1 cellular context compared by ENCODE assay signal in genomic region chr14:75126679-75127473, GRCh38.
TF ChIP-seq lines count a peak whose summit lies in the region.

TSS of gene NEK9 (minus strand) at chr14:75127048. CDS start at chr14:75126921, 127 bp downstream.

TF ChIP-seq in HepG2, 621 proteins besides CTCF, POLR2A, EP300 and RAD21 (continued from another document and continues in another):
- peak; percentile 82; the same call in 1 of the 2 replicates for TF ChIP-seq ZNF710 (CRISPR knock-in tag; IDR thresholded peaks at IDR 0.05; ENCODE audit: borderline replicate concordance)
- peak; percentile 77; the same call in 1 of the 2 replicates for TF ChIP-seq ZNF274 (CRISPR knock-in tag; IDR thresholded peaks at IDR 0.05)
- TF ChIP-seq SYNCRIP (IDR thresholded peaks at IDR 0.05; ENCODE audit: insufficient read depth, low read depth, low read length): no peak
- TF ChIP-seq GPN1 (CRISPR knock-in tag; IDR thresholded peaks at IDR 0.05; ENCODE audit: borderline replicate concordance): peak; percentile 73; the same call in 1 of the 2 replicates
- peak; percentile 100 for TF ChIP-seq GABPB1 (CRISPR knock-in tag; IDR thresholded peaks at IDR 0.05)
- peak; percentile 85; the same call in 1 of the 2 replicates for TF ChIP-seq CCDC6 (CRISPR knock-in tag; IDR thresholded peaks at IDR 0.05)
- TF ChIP-seq IRF2 (CRISPR knock-in tag; IDR thresholded peaks at IDR 0.05): peak; percentile 35; the same call in 1 of the 2 replicates
- peak; percentile 97 for TF ChIP-seq ZNF772 (CRISPR knock-in tag; IDR thresholded peaks at IDR 0.05)
- 0 out of 2 replicates have a peak, but pooled peaks have one; percentile 35 for TF ChIP-seq ZMYM3 (CRISPR knock-in tag; IDR thresholded peaks at IDR 0.05)
- TF ChIP-seq, protein P1, sequence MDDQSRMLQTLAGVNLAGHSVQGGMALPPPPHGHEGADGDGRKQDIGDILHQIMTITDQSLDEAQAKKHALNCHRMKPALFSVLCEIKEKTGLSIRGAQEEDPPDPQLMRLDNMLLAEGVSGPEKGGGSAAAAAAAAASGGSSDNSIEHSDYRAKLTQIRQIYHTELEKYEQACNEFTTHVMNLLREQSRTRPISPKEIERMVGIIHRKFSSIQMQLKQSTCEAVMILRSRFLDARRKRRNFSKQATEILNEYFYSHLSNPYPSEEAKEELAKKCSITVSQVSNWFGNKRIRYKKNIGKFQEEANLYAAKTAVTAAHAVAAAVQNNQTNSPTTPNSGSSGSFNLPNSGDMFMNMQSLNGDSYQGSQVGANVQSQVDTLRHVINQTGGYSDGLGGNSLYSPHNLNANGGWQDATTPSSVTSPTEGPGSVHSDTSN (CRISPR knock-in tag; IDR thresholded peaks at IDR 0.05; ENCODE audit: borderline replicate concordance): no peak
- TF ChIP-seq RFX5 (IDR thresholded peaks at IDR 0.05; ENCODE audit: low read depth, low read length): no peak
- TF ChIP-seq, protein P2, sequence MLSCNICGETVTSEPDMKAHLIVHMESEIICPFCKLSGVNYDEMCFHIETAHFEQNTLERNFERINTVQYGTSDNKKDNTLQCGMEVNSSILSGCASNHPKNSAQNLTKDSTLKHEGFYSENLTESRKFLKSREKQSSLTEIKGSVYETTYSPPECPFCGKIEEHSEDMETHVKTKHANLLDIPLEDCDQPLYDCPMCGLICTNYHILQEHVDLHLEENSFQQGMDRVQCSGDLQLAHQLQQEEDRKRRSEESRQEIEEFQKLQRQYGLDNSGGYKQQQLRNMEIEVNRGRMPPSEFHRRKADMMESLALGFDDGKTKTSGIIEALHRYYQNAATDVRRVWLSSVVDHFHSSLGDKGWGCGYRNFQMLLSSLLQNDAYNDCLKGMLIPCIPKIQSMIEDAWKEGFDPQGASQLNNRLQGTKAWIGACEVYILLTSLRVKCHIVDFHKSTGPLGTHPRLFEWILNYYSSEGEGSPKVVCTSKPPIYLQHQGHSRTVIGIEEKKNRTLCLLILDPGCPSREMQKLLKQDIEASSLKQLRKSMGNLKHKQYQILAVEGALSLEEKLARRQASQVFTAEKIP (CRISPR knock-in tag; IDR thresholded peaks at IDR 0.05; ENCODE audit: borderline replicate concordance): no peak
- peak; percentile 70 for TF ChIP-seq SMAD3 (CRISPR knock-in tag; IDR thresholded peaks at IDR 0.05)
- no peak for TF ChIP-seq NCOA5 (CRISPR knock-in tag; IDR thresholded peaks at IDR 0.05)
- no peak for TF ChIP-seq ZNF496 (CRISPR knock-in tag; IDR thresholded peaks at IDR 0.05; ENCODE audit: insufficient replicate concordance)
- no peak for TF ChIP-seq U2AF1 (optimal IDR thresholded peaks at IDR 0.05; ENCODE audit: low read depth, low read length)
- TF ChIP-seq MXD4 (CRISPR knock-in tag; IDR thresholded peaks at IDR 0.05): peak; percentile 48
- TF ChIP-seq ZNF530 (CRISPR knock-in tag; IDR thresholded peaks at IDR 0.05; ENCODE audit: low read depth): no peak
- peak; percentile 81; the same call in 1 of the 2 replicates for TF ChIP-seq ZNF230 (CRISPR knock-in tag; IDR thresholded peaks at IDR 0.05)
- TF ChIP-seq, protein P3, sequence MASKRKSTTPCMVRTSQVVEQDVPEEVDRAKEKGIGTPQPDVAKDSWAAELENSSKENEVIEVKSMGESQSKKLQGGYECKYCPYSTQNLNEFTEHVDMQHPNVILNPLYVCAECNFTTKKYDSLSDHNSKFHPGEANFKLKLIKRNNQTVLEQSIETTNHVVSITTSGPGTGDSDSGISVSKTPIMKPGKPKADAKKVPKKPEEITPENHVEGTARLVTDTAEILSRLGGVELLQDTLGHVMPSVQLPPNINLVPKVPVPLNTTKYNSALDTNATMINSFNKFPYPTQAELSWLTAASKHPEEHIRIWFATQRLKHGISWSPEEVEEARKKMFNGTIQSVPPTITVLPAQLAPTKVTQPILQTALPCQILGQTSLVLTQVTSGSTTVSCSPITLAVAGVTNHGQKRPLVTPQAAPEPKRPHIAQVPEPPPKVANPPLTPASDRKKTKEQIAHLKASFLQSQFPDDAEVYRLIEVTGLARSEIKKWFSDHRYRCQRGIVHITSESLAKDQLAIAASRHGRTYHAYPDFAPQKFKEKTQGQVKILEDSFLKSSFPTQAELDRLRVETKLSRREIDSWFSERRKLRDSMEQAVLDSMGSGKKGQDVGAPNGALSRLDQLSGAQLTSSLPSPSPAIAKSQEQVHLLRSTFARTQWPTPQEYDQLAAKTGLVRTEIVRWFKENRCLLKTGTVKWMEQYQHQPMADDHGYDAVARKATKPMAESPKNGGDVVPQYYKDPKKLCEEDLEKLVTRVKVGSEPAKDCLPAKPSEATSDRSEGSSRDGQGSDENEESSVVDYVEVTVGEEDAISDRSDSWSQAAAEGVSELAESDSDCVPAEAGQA (IDR thresholded peaks at IDR 0.05; ENCODE audit: low read depth): peak; percentile 75; the same call in 1 of the 2 replicates
- TF ChIP-seq, protein P3 (CRISPR knock-in tag; IDR thresholded peaks at IDR 0.05; ENCODE audit: borderline replicate concordance): 0 out of 2 replicates have a peak, but pooled peaks have one; percentile 41
- TF ChIP-seq SAP130 (CRISPR knock-in tag; IDR thresholded peaks at IDR 0.05; ENCODE audit: low read depth): peak; percentile 95
- peak; percentile 64 for TF ChIP-seq HDAC1 (CRISPR knock-in tag; IDR thresholded peaks at IDR 0.05)
- peak; percentile 25; the same call in 1 of the 2 replicates for TF ChIP-seq ZNF12 (CRISPR knock-in tag; IDR thresholded peaks at IDR 0.05)
- TF ChIP-seq NFAT5 (CRISPR knock-in tag; IDR thresholded peaks at IDR 0.05): no peak
- TF ChIP-seq ZNF788 (CRISPR knock-in tag; IDR thresholded peaks at IDR 0.05; ENCODE audit: borderline replicate concordance): peak; percentile 96
- peak; percentile 96 for TF ChIP-seq ZNF430 (CRISPR knock-in tag; IDR thresholded peaks at IDR 0.05)
- TF ChIP-seq, protein P4, sequence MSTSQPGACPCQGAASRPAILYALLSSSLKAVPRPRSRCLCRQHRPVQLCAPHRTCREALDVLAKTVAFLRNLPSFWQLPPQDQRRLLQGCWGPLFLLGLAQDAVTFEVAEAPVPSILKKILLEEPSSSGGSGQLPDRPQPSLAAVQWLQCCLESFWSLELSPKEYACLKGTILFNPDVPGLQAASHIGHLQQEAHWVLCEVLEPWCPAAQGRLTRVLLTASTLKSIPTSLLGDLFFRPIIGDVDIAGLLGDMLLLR (CRISPR knock-in tag; IDR thresholded peaks at IDR 0.05): no peak
- TF ChIP-seq KDM2A (CRISPR knock-in tag; IDR thresholded peaks at IDR 0.05; ENCODE audit: borderline replicate concordance, low read depth): peak; percentile 100
- TF ChIP-seq SP4 (CRISPR knock-in tag; IDR thresholded peaks at IDR 0.05): no peak
- no peak for TF ChIP-seq HNF1A (IDR thresholded peaks at IDR 0.05; ENCODE audit: low read depth)
- no peak; the same call in 1 of the 2 replicates for TF ChIP-seq HNF1A (CRISPR knock-in tag; IDR thresholded peaks at IDR 0.05; ENCODE audit: borderline replicate concordance)
- TF ChIP-seq AHR (CRISPR knock-in tag; IDR thresholded peaks at IDR 0.05): 0 out of 2 replicates have a peak, but pooled peaks have one; percentile 76
- TF ChIP-seq TAF1 (CRISPR knock-in tag; IDR thresholded peaks at IDR 0.05): peak; percentile 96
